In genomic region chr15:68583936-68584703, GRCh38 we compare ENCODE assay signal across 17 cellular contexts. TPM values are rescaled to one million over a fixed set of nuclear protein-coding genes. Genes with fewer than 3 reads are reported as not detected.
DNase-seq lines count a peak whose midpoint lies in the region; ATAC-seq and TF ChIP-seq lines count a peak whose summit lies in the region.
"Had no signal": no experiment of that assay in that cellular context is flagged by ENCODE, and none has a peak within 500 bp of the region (broad histone marks: within the 10 kb centered on the region; RNA-seq: fewer than 3 reads in every experiment).

No MANE protein-coding gene starts in this region.

- H4K5ac ChIP-seq in IMR-90 (ENCODE audit: low read depth, low read length), result no peak overlapping the region

- peak overlapping the region in 1 of 2 experiments; percentile 57; a peak in 2 of 4 replicates for H4K8ac ChIP-seq in IMR-90 (ENCODE audit: low read depth in 2 of 2, low read length in 2 of 2)

- peak overlapping the region in 4 of 5 experiments; percentile 92 to 98 (median 96) for H3K27ac Mint-ChIP-seq in brain
- H3K27ac Mint-ChIP-seq: activated CD4-positive, alpha-beta memory T cell treated with anti-CD3 and anti-CD28 coated beads, Interleukin-2, amount 10 ng/mL, durations not matched to agents 7 days and 5 days; activated naive CD4-positive, alpha-beta T cell treated with anti-CD3 and anti-CD28 coated beads, Interleukin-2, amount 50 U/mL, for 72 hours; IgD-negative memory B cell; natural killer cell; progenitor cell of endocrine pancreas; T-helper 1 cell treated with Interleukin-12 subunit alpha and Interleukin-12 subunit beta and Interleukin-4 antibody, amounts not matched to agents 30 μg/mL and 1 μg/mL, for 36 hours had no signal

- intact Hi-C loops in IMR-90 (cut with micrococcal nuclease), result no loop called here

- H2BK5ac ChIP-seq in IMR-90 (ENCODE audit: low read depth, low read length, poor library complexity, severe bottlenecking), result peak overlapping the region; percentile 15

- no peaks in the 10 kb centered on the region for H3K36me3 ChIP-seq in IMR-90 (ENCODE audit: control insufficient read depth, insufficient read depth, low read length)

- POLR2A ChIA-PET in IMR-90 (lab: Charles Lee; ENCODE audit: unreplicated experiment), result no interaction called here

- TF ChIP-seq CTCF in IMR-90 (conservative IDR thresholded peaks at IDR 0.05; ENCODE audit: low read depth, low read length) (no peak), brain (conservative IDR thresholded peaks at IDR 0.05) (no peak)

- no peak overlapping the region for H3K9ac ChIP-seq in IMR-90 (ENCODE audit: low read depth, low read length)

- peak overlapping the region; percentile 24 for H2AFZ ChIP-seq in IMR-90 (replicated peaks; ENCODE audit: low read length, poor library complexity)

- H3K4me3 Mint-ChIP-seq in brain, result peak overlapping the region in 4 of 5 experiments; percentile 44 to 67 (median 53)
- H3K4me3 Mint-ChIP-seq: activated CD4-positive, alpha-beta memory T cell treated with anti-CD3 and anti-CD28 coated beads, Interleukin-2, amount 10 ng/mL, durations not matched to agents 7 days and 5 days; natural killer cell; T-helper 1 cell treated with Interleukin-12 subunit alpha and Interleukin-12 subunit beta and Interleukin-4 antibody, amounts not matched to agents 30 μg/mL and 1 μg/mL, for 36 hours had no signal

- H2BK120ac ChIP-seq in IMR-90 (ENCODE audit: low read depth, low read length), result peak overlapping the region; percentile 75; the same call in 1 of the 2 replicates

- peak overlapping the region; percentile 65 for H2AK9ac ChIP-seq in IMR-90 (replicated peaks; ENCODE audit: low read depth, low read length, poor library complexity)

- WGBS in IMR-90 (ENCODE audit: extremely low coverage in 2 of 2, insufficient read length in 1 of 2), 2 experiments, result 96% methylated on average over 7 of the region's 12 CpGs; no CpG with 5 or more reads in 1 of the 2 experiments

- DNase-seq in IMR-90, result no peak
- DNase-seq in inferior parietal cortex (ENCODE audit: extremely low spot score), result peak; percentile 28
- DNase-seq in superior temporal gyrus (ENCODE audit: extremely low spot score), result peak; percentile 23
- DNase-seq in NCI-H2029 treated with DMSO at 0.1 percent for 48 hours (lab: John Stamatoyannopoulos, UW), result no peak
- no peak for DNase-seq in hypothalamus (lab: John Stamatoyannopoulos, UW)
- DNase-seq: activated CD4-positive, alpha-beta memory T cell treated with anti-CD3 and anti-CD28 coated beads, Interleukin-2, amount 10 ng/mL, durations not matched to agents 7 days and 5 days; activated T-cell treated with anti-CD3 and anti-CD28 coated beads, Interleukin-2, amount 50 U/mL, for 48 hours; natural killer cell; NCI-H2029; OCI-M1; SIG-M5 had no signal

- H3K18ac ChIP-seq in IMR-90 (ENCODE audit: low read depth, low read length), result no peak overlapping the region

- in situ Hi-C loops in IMR-90 (cut with MboI; ENCODE audit: low sequenced_read_pairs), result no loop called here

- no peaks in the 10 kb centered on the region for H3K36me3 Mint-ChIP-seq in brain
- H3K36me3 Mint-ChIP-seq: natural killer cell had no signal

- no peaks in the 10 kb centered on the region for H4K20me1 ChIP-seq in IMR-90 (ENCODE audit: insufficient read depth, low read length)

- H2BK15ac ChIP-seq in IMR-90 (ENCODE audit: low read depth, low read length), result peak overlapping the region; percentile 70; the same call in 2 of the 3 replicates

- CTCF ChIA-PET in IMR-90 (lab: Yijun Ruan, JAX), result interaction anchor here (1.1 kb wide), 1 partner anchor 24 kb away, joined by 5 read pairs; no protein-coding TSS in a partner anchor

- H3K27me3 ChIP-seq in IMR-90 (ENCODE audit: control insufficient read depth, insufficient read depth, low read length), result no peaks in the 10 kb centered on the region

- no peak for TF ChIP-seq RAD21 in IMR-90 (IDR thresholded peaks at IDR 0.05; ENCODE audit: low read length)

- H4K91ac ChIP-seq in IMR-90 (ENCODE audit: insufficient read depth, low read depth, low read length), result peak overlapping the region; percentile 39; the same call in 1 of the 2 replicates

- H3K23ac ChIP-seq in IMR-90 (ENCODE audit: low read depth, low read length), result peak overlapping the region; percentile 28; the same call in 1 of the 2 replicates

- peak overlapping the region; percentile 58 for H3K4ac ChIP-seq in IMR-90 (ENCODE audit: low read depth, low read length)

- H3K4me1 ChIP-seq in IMR-90 (ENCODE audit: control insufficient read depth, insufficient read depth, low read length), result peaks cover 28% of the 10 kb centered on the region

- peaks cover 8% of the 10 kb centered on the region for H3K27me3 Mint-ChIP-seq in brain

- peaks cover 19% of the 10 kb centered on the region for H3K9me1 ChIP-seq in IMR-90 (ENCODE audit: insufficient read depth, low read length)

- peak overlapping the region; percentile 66 for H2AK5ac ChIP-seq in IMR-90 (ENCODE audit: low read depth, low read length)

- no peak overlapping the region; the same call in 1 of the 2 replicates for H3K27ac ChIP-seq in IMR-90 (ENCODE audit: insufficient read depth, low read length)

- no peak overlapping the region for H3K4me2 ChIP-seq in IMR-90 (ENCODE audit: low read depth, low read length)

- no peaks in the 10 kb centered on the region for H3K9me3 Mint-ChIP-seq in brain
- H3K9me3 Mint-ChIP-seq: activated CD4-positive, alpha-beta memory T cell treated with anti-CD3 and anti-CD28 coated beads, Interleukin-2, amount 10 ng/mL, durations not matched to agents 7 days and 5 days; activated naive CD4-positive, alpha-beta T cell treated with anti-CD3 and anti-CD28 coated beads, Interleukin-2, amount 50 U/mL, for 72 hours; natural killer cell; T-helper 1 cell treated with Interleukin-12 subunit alpha and Interleukin-12 subunit beta and Interleukin-4 antibody, amounts not matched to agents 30 μg/mL and 1 μg/mL, for 36 hours had no signal

- no peaks in the 10 kb centered on the region for H3K9me3 ChIP-seq in IMR-90 (ENCODE audit: control insufficient read depth, insufficient read depth, low read length)

- TF ChIP-seq POLR2A in IMR-90 (IDR thresholded peaks at IDR 0.05; ENCODE audit: low read depth, low read length), result no peak

- BruUV-seq in IMR-90 (replicated peaks; lab: Mats Ljungman, UMichigan), result no TSS peak

- H3K4me3 ChIP-seq in IMR-90 (ENCODE audit: insufficient read depth, low read depth, low read length), result no peak overlapping the region

- H3K4me1 Mint-ChIP-seq in brain, result peaks cover 97% of the 10 kb centered on the region
- H3K4me1 Mint-ChIP-seq: natural killer cell had no signal

- peak overlapping the region; percentile 28; the same call in 1 of the 2 replicates for H2BK20ac ChIP-seq in IMR-90 (ENCODE audit: low read depth, low read length)

- H3K56ac ChIP-seq in IMR-90 (ENCODE audit: extremely low read depth, insufficient read depth, low read length), result no peak overlapping the region

- H3K79me1 ChIP-seq in IMR-90 (ENCODE audit: low read depth in 1 of 2, low read length in 2 of 2), result peaks cover 18 to 87% of the 10 kb centered on the region in 2 experiments

- H3K14ac ChIP-seq in IMR-90 (replicated peaks; ENCODE audit: low read depth, low read length), result peak overlapping the region; percentile 40; the same call in 1 of the 2 replicates

- no peak for ATAC-seq in IMR-90 (ENCODE audit: low read depth)
- no peak for ATAC-seq in GM18907 (IDR thresholded peaks at IDR 0.05; ENCODE audit: unreplicated experiment)
- ATAC-seq: activated naive CD4-positive, alpha-beta T cell treated with anti-CD3 and anti-CD28 coated beads, Interleukin-2, amount 50 U/mL, for 72 hours; natural killer cell had no signal

- dilution Hi-C loops in IMR-90 (cut with HindIII; ENCODE audit: low sequenced_read_pairs, unreplicated experiment), result no loop called here

TF ChIP-seq in IMR-90, 13 proteins besides CTCF, POLR2A, EP300 and RAD21:
- TF ChIP-seq RCOR1 (IDR thresholded peaks at IDR 0.05; ENCODE audit: insufficient replicate concordance, low read length) (no peak), MAFK (IDR thresholded peaks at IDR 0.05; ENCODE audit: low read depth, low read length) (no peak), USF2 (IDR thresholded peaks at IDR 0.05; ENCODE audit: low read depth, low read length) (no peak), MAZ (IDR thresholded peaks at IDR 0.05; ENCODE audit: borderline replicate concordance, low read depth, low read length) (no peak), NFE2L2 (IDR thresholded peaks at IDR 0.05; ENCODE audit: low read depth, low read length) (no peak), FOS (IDR thresholded peaks at IDR 0.05; ENCODE audit: low read depth, low read length) (no peak), RFX5 (IDR thresholded peaks at IDR 0.05; ENCODE audit: low read depth, low read length) (no peak), MXI1 (IDR thresholded peaks at IDR 0.05; ENCODE audit: borderline replicate concordance, low read depth, low read length) (no peak), BHLHE40 (IDR thresholded peaks at IDR 0.05; ENCODE audit: low read depth, low read length) (no peak), CHD1 (IDR thresholded peaks at IDR 0.05; ENCODE audit: low read depth, low read length) (no peak), SMC3 (IDR thresholded peaks at IDR 0.05; ENCODE audit: low read depth, low read length) (no peak)

RNA-seq across cellular contexts. Expression of gene CORO2B, which starts 5.3 kb away (rescaled TPM):
- total RNA-seq in IMR-90 (2012; rRNA removed), result 9.3 and 9.7 TPM in 2 replicates
- polyA plus RNA-seq in IMR-90 (2012; rRNA removed) (39.3 and 43.2 TPM in 2 replicates), brain (ENCODE audit: insufficient read depth, low read depth, low replicate concordance) (59.3 TPM)
- polyA plus RNA-seq in IMR-90 (2012; cell fraction: cytosol; rRNA removed), result 29.1 and 32.4 TPM in 2 replicates
- polyA plus RNA-seq in IMR-90 (2012; cell fraction: nucleus; rRNA removed; ENCODE audit: low replicate concordance), result 24.4 and 27.5 TPM in 2 replicates
- total RNA-seq: activated CD4-positive, alpha-beta memory T cell treated with anti-CD3 and anti-CD28 coated beads, Interleukin-2, amount 10 ng/mL, durations not matched to agents 7 days and 5 days had no signal

Comparison
In these comparisons a context has a peak if more than half of its experiments do, and no peak if none do; other contexts are left out.
1. DNase-seq: peak in inferior parietal cortex (single experiment) and superior temporal gyrus (single experiment); none in IMR-90 (single experiment), NCI-H2029 treated with DMSO at 0.1 percent for 48 hours (single experiment) and hypothalamus (0 of 51).